Comparison of ENCODE assay signal across 24 cellular contexts in the genomic region with DNA sequence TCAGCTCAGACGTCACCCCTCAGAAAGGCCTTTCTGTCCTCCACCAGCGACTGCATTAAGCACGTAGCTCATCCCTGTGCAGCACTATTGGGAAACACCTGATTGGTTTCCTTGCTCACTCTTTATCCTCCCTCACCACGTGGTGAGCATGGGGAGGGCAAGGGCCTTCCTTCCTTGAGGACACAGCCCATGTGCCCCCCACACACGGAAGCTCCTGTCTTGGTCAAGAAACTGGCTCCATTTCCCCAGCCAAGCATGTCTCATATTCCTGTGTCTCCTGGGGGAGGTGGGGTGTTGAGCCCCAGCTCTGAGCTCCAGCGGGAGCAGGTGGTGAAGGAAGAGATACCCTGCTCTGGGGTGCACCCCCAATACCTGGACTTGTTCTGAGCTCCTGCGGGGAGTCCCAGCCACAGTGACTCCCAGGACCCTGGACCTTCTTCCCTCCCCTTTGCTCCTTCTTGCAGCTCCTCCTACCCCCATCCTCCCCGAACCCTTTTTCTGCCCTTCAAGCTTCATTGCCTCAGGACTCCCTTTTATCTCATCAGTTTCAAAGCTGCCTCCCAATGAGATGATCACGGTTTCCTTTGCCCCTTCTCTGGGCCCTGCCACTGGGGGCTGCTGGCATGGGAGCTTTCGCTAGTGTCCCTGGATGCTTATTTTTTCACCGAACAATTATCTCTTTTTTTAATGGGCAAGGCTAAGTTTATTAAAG.
DNase-seq lines count a peak whose midpoint lies in the region; ATAC-seq and TF ChIP-seq lines count a peak whose summit lies in the region.
"Had no signal": no experiment of that assay in that cellular context is flagged by ENCODE, and none has a peak within 500 bp of the region (broad histone marks: within the 10 kb centered on the region; RNA-seq: fewer than 3 reads in every experiment).

No MANE protein-coding gene starts in this region.

- no peak for ATAC-seq in GM18502 (IDR thresholded peaks at IDR 0.05; ENCODE audit: poor library complexity, unreplicated experiment)
- ATAC-seq in omental fat pad (ENCODE audit: low FRiP score): no peak
- no peak for ATAC-seq in GM21360 (IDR thresholded peaks at IDR 0.05; ENCODE audit: unreplicated experiment)

- intact Hi-C loops in esophagus squamous epithelium (cut with DNase I): no loop called here

- H3K9me3 ChIP-seq in esophagus squamous epithelium: no peaks in the 10 kb centered on the region
- H3K9me3 ChIP-seq: left lung, SK-N-SH, testis had no signal

- H3K36me3 ChIP-seq in esophagus squamous epithelium: no peaks in the 10 kb centered on the region
- H3K36me3 ChIP-seq: left lung had no signal

- H3K4me3 ChIP-seq in NB4 (ENCODE audit: low read depth, low read length): no peak overlapping the region
- H3K4me3 ChIP-seq in esophagus squamous epithelium: no peak overlapping the region
- H3K4me3 ChIP-seq: left lung, testis had no signal

- peak overlapping the region; percentile 65 for H3K4me3 Mint-ChIP-seq in nephron progenitor cell
- peak overlapping the region; percentile 47 for H3K4me3 Mint-ChIP-seq in type B pancreatic cell
- H3K4me3 Mint-ChIP-seq: CD4-positive, alpha-beta memory T cell; endodermal cell; HFFc6; natural killer cell treated with Interleukin-12 subunit alpha and Interleukin-12 subunit beta and Interleukin-15 and Interleukin-18, amount 100 ng/mL, for 72 hours had no signal

- H3K4me1 Mint-ChIP-seq in nephron progenitor cell: peaks cover 53% of the 10 kb centered on the region
- peaks cover 38% of the 10 kb centered on the region for H3K4me1 Mint-ChIP-seq in type B pancreatic cell (ENCODE audit: unreplicated experiment)
- H3K4me1 Mint-ChIP-seq: CD4-positive, alpha-beta memory T cell had no signal

- peak; percentile 34 for DNase-seq in NB4 (ENCODE audit: low read depth)
- DNase-seq in esophagus squamous epithelium (lab: John Stamatoyannopoulos, UW): no peak
- peak; percentile 20 for DNase-seq in nephron progenitor cell
- no peak for DNase-seq in type B pancreatic cell (ENCODE audit: extremely low spot score, unreplicated experiment)
- no peak for DNase-seq in omental fat pad (ENCODE audit: low spot score)
- DNase-seq: activated CD8-positive, alpha-beta memory T cell treated with anti-CD3 and anti-CD28 coated beads, Interleukin-2, amount 50 U/mL, for 4 hours; CD4-positive, alpha-beta memory T cell; DMS153; GF-D8; HFFc6; left lung; midbrain; NCI-H1092 treated with DMSO at 0.1 percent for 48 hours; NCI-H2081 treated with DMSO at 0.1 percent for 48 hours; RPMI8226; SK-N-SH; small intestine; stimulated activated CD4-positive, alpha-beta T cell treated with anti-CD3 and anti-CD28 coated beads, Interleukin-2, amount 100 ng/mL, for 48 hours; stimulated activated naive CD4-positive, alpha-beta T cell; testis had no signal

- H3K27me3 ChIP-seq in esophagus squamous epithelium: peaks cover 0 to 7% (median 0%) of the 10 kb centered on the region in 4 donors
- H3K27me3 ChIP-seq: testis had no signal

- H3K27me3 Mint-ChIP-seq in nephron progenitor cell (ENCODE audit: low read depth, poor library complexity): peaks cover 5% of the 10 kb centered on the region
- H3K27me3 Mint-ChIP-seq in type B pancreatic cell: peaks cover 4% of the 10 kb centered on the region

- no peak for TF ChIP-seq POLR2A in NB4 (IDR thresholded peaks at IDR 0.05; ENCODE audit: extremely low read depth, insufficient read length)
- TF ChIP-seq POLR2A in esophagus squamous epithelium (IDR thresholded peaks at IDR 0.05): no peak

- no peaks in the 10 kb centered on the region for H3K36me3 Mint-ChIP-seq in nephron progenitor cell (ENCODE audit: low read depth)
- no peaks in the 10 kb centered on the region for H3K36me3 Mint-ChIP-seq in type B pancreatic cell
- H3K36me3 Mint-ChIP-seq: CD4-positive, alpha-beta memory T cell; natural killer cell treated with Interleukin-12 subunit alpha and Interleukin-12 subunit beta and Interleukin-15 and Interleukin-18, amount 100 ng/mL, for 72 hours had no signal

- H3K27ac ChIP-seq in esophagus squamous epithelium: peak overlapping the region; percentile 33 to 77 (median 62)
- H3K27ac ChIP-seq: left lung, testis had no signal

- WGBS in esophagus squamous epithelium, 2 donors: 72 to 78% methylated on average over 7 to 9 of the region's 11 CpGs

- TF ChIP-seq CTCF in NB4 (IDR thresholded peaks at IDR 0.05; ENCODE audit: low read depth, low read length): no peak
- no peak for TF ChIP-seq CTCF in esophagus squamous epithelium (IDR thresholded peaks at IDR 0.05)
- no peak for TF ChIP-seq CTCF in nephron progenitor cell (IDR thresholded peaks at IDR 0.05)
- TF ChIP-seq CTCF in type B pancreatic cell (conservative IDR thresholded peaks at IDR 0.05): no peak
- TF ChIP-seq CTCF in omental fat pad (IDR thresholded peaks at IDR 0.05): no peak

- H3K27ac Mint-ChIP-seq in nephron progenitor cell (peak overlapping the region; percentile 85), type B pancreatic cell (peak overlapping the region; percentile 81)
- H3K27ac Mint-ChIP-seq: CD4-positive, alpha-beta memory T cell; endodermal cell; HFFc6; natural killer cell treated with Interleukin-12 subunit alpha and Interleukin-12 subunit beta and Interleukin-15 and Interleukin-18, amount 100 ng/mL, for 72 hours had no signal

- H3K4me1 ChIP-seq in esophagus squamous epithelium: peaks cover 9 to 26% (median 10%) of the 10 kb centered on the region in 3 donors
- H3K4me1 ChIP-seq: left lung, testis had no signal

- H3K9me3 Mint-ChIP-seq in nephron progenitor cell (no peaks in the 10 kb centered on the region), type B pancreatic cell (no peaks in the 10 kb centered on the region)
- H3K9me3 Mint-ChIP-seq: endodermal cell; HFFc6; natural killer cell treated with Interleukin-12 subunit alpha and Interleukin-12 subunit beta and Interleukin-15 and Interleukin-18, amount 100 ng/mL, for 72 hours had no signal

Comparison
In these comparisons a context has a peak if more than half of its experiments do, and no peak if none do; other contexts are left out.
1. DNase-seq: peak in NB4 (single experiment) and nephron progenitor cell (single experiment); none in esophagus squamous epithelium (single experiment), type B pancreatic cell (single experiment) and omental fat pad (single experiment).